In the genomic region with DNA sequence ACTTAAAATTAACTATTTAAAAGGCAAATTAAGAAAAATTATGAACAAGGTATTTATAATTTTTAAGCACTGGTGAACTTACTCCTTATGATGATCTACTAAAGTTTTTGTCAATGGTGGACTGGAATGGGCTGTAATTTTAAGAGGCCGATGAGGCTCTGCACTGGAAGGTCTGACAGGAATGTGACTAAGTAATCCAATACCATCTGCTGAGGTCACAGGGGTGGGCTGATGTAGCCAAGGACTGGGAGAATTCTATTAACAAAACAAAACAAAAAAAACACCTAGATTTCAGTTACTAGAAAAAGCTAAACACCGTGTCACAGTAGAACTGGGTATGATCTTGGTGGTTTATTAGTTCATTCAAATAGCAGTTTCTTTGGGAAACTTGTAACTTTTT, we compare ENCODE assay signal across 14 cellular contexts.
DNase-seq lines count a peak whose midpoint lies in the region; ATAC-seq and TF ChIP-seq lines count a peak whose summit lies in the region.
"Had no signal": no experiment of that assay in that cellular context is flagged by ENCODE, and none has a peak within 500 bp of the region (broad histone marks: within the 10 kb centered on the region; RNA-seq: fewer than 3 reads in every experiment).

No MANE protein-coding gene starts in this region.

- intact Hi-C loops in testis (cut with DNase I; ENCODE audit: low total_unique reads), result no loop called here

- H2AFZ ChIP-seq in GM23338 (no peak overlapping the region), osteoblast (ENCODE audit: low read length) (no peak overlapping the region)

- no peaks in the 10 kb centered on the region for H3K9me3 Mint-ChIP-seq in GM23338
- H3K9me3 Mint-ChIP-seq: stimulated activated naive CD8-positive, alpha-beta T cell treated with anti-CD3 and anti-CD28 coated beads, Interleukin-15, Interleukin-2, amounts not matched to agents 100 ng/mL and 50 ng/mL, for 24 hours had no signal

- H3K36me3 ChIP-seq in GM23338 (ENCODE audit: insufficient read depth) (peaks cover 44% of the 10 kb centered on the region), osteoblast (ENCODE audit: insufficient read depth, low read length) (peaks cover 43% of the 10 kb centered on the region), testis (ENCODE audit: low read depth, missing control alignments) (peaks cover 2% of the 10 kb centered on the region)

- 54 to 61% methylated on average over 2 of the region's 2 CpGs for WGBS in testis, 2 donors

- H3K27ac ChIP-seq in GM23338 (ENCODE audit: low read depth) (0 out of 2 replicates have a peak overlapping the region, but pooled peaks have one; percentile 20), osteoblast (ENCODE audit: low read depth, low read length) (peak overlapping the region; percentile 61), testis (no peak overlapping the region)
- H3K27ac ChIP-seq: epithelial cell of prostate, SK-N-MC had no signal

- H3K4me1 Mint-ChIP-seq in GM23338, result peaks cover 47% of the 10 kb centered on the region

- ATAC-seq in GM23338 (peak; percentile 35; the same call in 2 of the 3 replicates), GM21360 (IDR thresholded peaks at IDR 0.05; ENCODE audit: unreplicated experiment) (no peak), HG02870 (IDR thresholded peaks at IDR 0.05; ENCODE audit: unreplicated experiment) (no peak)
- ATAC-seq: activated CD4-positive, alpha-beta T cell treated with anti-CD3 and anti-CD28 coated beads for 36 hours had no signal

- DNase-seq in GM23338 (ENCODE audit: low spot score) (peak; percentile 53), RPMI7951 (ENCODE audit: low read depth) (peak; percentile 69), fibroblast of gingiva (ENCODE audit: low read depth) (peak; percentile 13), osteoblast (ENCODE audit: insufficient read length, low spot score, missing footprints) (no peak), testis (no peak)
- DNase-seq: activated CD4-positive, alpha-beta T cell treated with anti-CD3 and anti-CD28 coated beads for 36 hours; NCI-H1417; NCI-H748 treated with DMSO at 0.1 percent for 48 hours; nucleus accumbens had no signal

- 0 out of 2 replicates have a peak, but pooled peaks cover 6% of the 10 kb centered on the region for H3F3A ChIP-seq in GM23338 (replicated peaks; ENCODE audit: low read depth)

- no peak for TF ChIP-seq POLR2A in testis (IDR thresholded peaks at IDR 0.05)

- no peak overlapping the region for H3K4me3 Mint-ChIP-seq in GM23338
- H3K4me3 Mint-ChIP-seq: activated CD4-positive, alpha-beta T cell treated with anti-CD3 and anti-CD28 coated beads for 36 hours; stimulated activated naive CD8-positive, alpha-beta T cell treated with anti-CD3 and anti-CD28 coated beads, Interleukin-15, Interleukin-2, amounts not matched to agents 100 ng/mL and 50 ng/mL, for 24 hours had no signal

- no peak overlapping the region for H3K27ac Mint-ChIP-seq in GM23338
- H3K27ac Mint-ChIP-seq: activated CD4-positive, alpha-beta T cell treated with anti-CD3 and anti-CD28 coated beads for 36 hours; stimulated activated naive CD8-positive, alpha-beta T cell treated with anti-CD3 and anti-CD28 coated beads, Interleukin-15, Interleukin-2, amounts not matched to agents 100 ng/mL and 50 ng/mL, for 24 hours had no signal

- H3K4me3 ChIP-seq in GM23338 (no peak overlapping the region), osteoblast (ENCODE audit: insufficient read depth, low read length) (no peak overlapping the region), testis (no peak overlapping the region)
- H3K4me3 ChIP-seq: SK-N-MC had no signal

- H3K27me3 Mint-ChIP-seq in GM23338 (ENCODE audit: insufficient read depth, low read depth, poor library complexity), result no peaks in the 10 kb centered on the region
- H3K27me3 Mint-ChIP-seq: activated CD4-positive, alpha-beta T cell treated with anti-CD3 and anti-CD28 coated beads for 36 hours; stimulated activated naive CD8-positive, alpha-beta T cell treated with anti-CD3 and anti-CD28 coated beads, Interleukin-15, Interleukin-2, amounts not matched to agents 100 ng/mL and 50 ng/mL, for 24 hours had no signal

- TF ChIP-seq CTCF in GM23338 (conservative IDR thresholded peaks at IDR 0.05; ENCODE audit: low read depth in 2 of 2) (no peak), osteoblast (IDR thresholded peaks at IDR 0.05; ENCODE audit: extremely low read depth, low read depth, low read length) (no peak), testis (IDR thresholded peaks at IDR 0.05) (no peak)

- peaks cover 62% of the 10 kb centered on the region for H3K36me3 Mint-ChIP-seq in GM23338 (ENCODE audit: low read depth)

- H3K9me2 ChIP-seq in GM23338 (ENCODE audit: insufficient read depth), result no peaks in the 10 kb centered on the region

- no peaks in the 10 kb centered on the region for H3K9me3 ChIP-seq in osteoblast (ENCODE audit: low read depth, low read length)
- H3K9me3 ChIP-seq in testis, result no peaks in the 10 kb centered on the region

- H3K4me2 ChIP-seq in GM23338 (peak overlapping the region; percentile 39), osteoblast (ENCODE audit: insufficient read depth, low read length) (no peak overlapping the region)

- H3K79me2 ChIP-seq in GM23338 (replicated peaks; ENCODE audit: insufficient read depth) (peaks cover 100% of the 10 kb centered on the region), osteoblast (ENCODE audit: insufficient read depth, low read length) (peaks cover 79% of the 10 kb centered on the region)

- H3K4me1 ChIP-seq in GM23338 (ENCODE audit: insufficient read depth) (peaks cover 73% of the 10 kb centered on the region), osteoblast (ENCODE audit: insufficient read depth, low read length) (peaks cover 49% of the 10 kb centered on the region), testis (peaks cover 27% of the 10 kb centered on the region)

- no peaks in the 10 kb centered on the region for H3K27me3 ChIP-seq in GM23338 (ENCODE audit: insufficient read depth)
- no peaks in the 10 kb centered on the region for H3K27me3 ChIP-seq in osteoblast (ENCODE audit: insufficient read depth, low read length)
- no peaks in the 10 kb centered on the region for H3K27me3 ChIP-seq in testis

- H4K20me1 ChIP-seq in GM23338 (replicated peaks; ENCODE audit: insufficient read depth) (peaks cover 76% of the 10 kb centered on the region), osteoblast (ENCODE audit: insufficient read depth, low read length) (peaks cover 23% of the 10 kb centered on the region)

TF ChIP-seq in GM23338, 12 proteins besides CTCF, POLR2A, EP300 and RAD21 (continues in another document):
- no peak for TF ChIP-seq STAT1 (IDR thresholded peaks at IDR 0.05; ENCODE audit: unreplicated experiment)
- TF ChIP-seq, protein P1, sequence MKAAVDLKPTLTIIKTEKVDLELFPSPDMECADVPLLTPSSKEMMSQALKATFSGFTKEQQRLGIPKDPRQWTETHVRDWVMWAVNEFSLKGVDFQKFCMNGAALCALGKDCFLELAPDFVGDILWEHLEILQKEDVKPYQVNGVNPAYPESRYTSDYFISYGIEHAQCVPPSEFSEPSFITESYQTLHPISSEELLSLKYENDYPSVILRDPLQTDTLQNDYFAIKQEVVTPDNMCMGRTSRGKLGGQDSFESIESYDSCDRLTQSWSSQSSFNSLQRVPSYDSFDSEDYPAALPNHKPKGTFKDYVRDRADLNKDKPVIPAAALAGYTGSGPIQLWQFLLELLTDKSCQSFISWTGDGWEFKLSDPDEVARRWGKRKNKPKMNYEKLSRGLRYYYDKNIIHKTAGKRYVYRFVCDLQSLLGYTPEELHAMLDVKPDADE (IDR thresholded peaks at IDR 0.05), result no peak
- TF ChIP-seq JUNB (IDR thresholded peaks at IDR 0.05; ENCODE audit: unreplicated experiment), result no peak
- TF ChIP-seq, protein P2, sequence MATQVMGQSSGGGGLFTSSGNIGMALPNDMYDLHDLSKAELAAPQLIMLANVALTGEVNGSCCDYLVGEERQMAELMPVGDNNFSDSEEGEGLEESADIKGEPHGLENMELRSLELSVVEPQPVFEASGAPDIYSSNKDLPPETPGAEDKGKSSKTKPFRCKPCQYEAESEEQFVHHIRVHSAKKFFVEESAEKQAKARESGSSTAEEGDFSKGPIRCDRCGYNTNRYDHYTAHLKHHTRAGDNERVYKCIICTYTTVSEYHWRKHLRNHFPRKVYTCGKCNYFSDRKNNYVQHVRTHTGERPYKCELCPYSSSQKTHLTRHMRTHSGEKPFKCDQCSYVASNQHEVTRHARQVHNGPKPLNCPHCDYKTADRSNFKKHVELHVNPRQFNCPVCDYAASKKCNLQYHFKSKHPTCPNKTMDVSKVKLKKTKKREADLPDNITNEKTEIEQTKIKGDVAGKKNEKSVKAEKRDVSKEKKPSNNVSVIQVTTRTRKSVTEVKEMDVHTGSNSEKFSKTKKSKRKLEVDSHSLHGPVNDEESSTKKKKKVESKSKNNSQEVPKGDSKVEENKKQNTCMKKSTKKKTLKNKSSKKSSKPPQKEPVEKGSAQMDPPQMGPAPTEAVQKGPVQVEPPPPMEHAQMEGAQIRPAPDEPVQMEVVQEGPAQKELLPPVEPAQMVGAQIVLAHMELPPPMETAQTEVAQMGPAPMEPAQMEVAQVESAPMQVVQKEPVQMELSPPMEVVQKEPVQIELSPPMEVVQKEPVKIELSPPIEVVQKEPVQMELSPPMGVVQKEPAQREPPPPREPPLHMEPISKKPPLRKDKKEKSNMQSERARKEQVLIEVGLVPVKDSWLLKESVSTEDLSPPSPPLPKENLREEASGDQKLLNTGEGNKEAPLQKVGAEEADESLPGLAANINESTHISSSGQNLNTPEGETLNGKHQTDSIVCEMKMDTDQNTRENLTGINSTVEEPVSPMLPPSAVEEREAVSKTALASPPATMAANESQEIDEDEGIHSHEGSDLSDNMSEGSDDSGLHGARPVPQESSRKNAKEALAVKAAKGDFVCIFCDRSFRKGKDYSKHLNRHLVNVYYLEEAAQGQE (IDR thresholded peaks at IDR 0.05; ENCODE audit: unreplicated experiment), result no peak
- TF ChIP-seq ZNF114 (CRISPR knock-in tag; IDR thresholded peaks at IDR 0.05), result no peak
- no peak for TF ChIP-seq NANOG (IDR thresholded peaks at IDR 0.05; ENCODE audit: borderline replicate concordance)
- TF ChIP-seq EZH2 (IDR thresholded peaks at IDR 0.05; ENCODE audit: low read depth, unreplicated experiment), result no peak
- no peak for TF ChIP-seq EZH2phosphoT487 (IDR thresholded peaks at IDR 0.05; ENCODE audit: unreplicated experiment)
- TF ChIP-seq CREB1 (CRISPR knock-in tag; IDR thresholded peaks at IDR 0.05; ENCODE audit: low read depth), result no peak
- TF ChIP-seq ZNF331 (CRISPR knock-in tag; IDR thresholded peaks at IDR 0.05; ENCODE audit: low read depth), result no peak

Comparison
In these comparisons a context has a peak if more than half of its experiments do, and no peak if none do; other contexts are left out.
1. DNase-seq: peak in GM23338 (single experiment), RPMI7951 (single experiment) and fibroblast of gingiva (single experiment); none in osteoblast (single experiment) and testis (single experiment).
2. H3K27ac ChIP-seq: peak in GM23338 (single experiment) and osteoblast (single experiment); none in testis (0 of 2).